Comparison of ENCODE assay signal across 1 cellular context in genomic region chr12:118780939-118781338, GRCh38.
TF ChIP-seq lines count a peak whose summit lies in the region.

No MANE protein-coding gene starts in this region.

TF ChIP-seq in HepG2, 621 proteins besides CTCF, POLR2A, EP300 and RAD21 (continued from another document and continues in another):
- TF ChIP-seq ZMYM4 (CRISPR knock-in tag; IDR thresholded peaks at IDR 0.05), result peak; percentile 47; the same call in 1 of the 2 replicates
- no peak for TF ChIP-seq ZNF775 (CRISPR knock-in tag; IDR thresholded peaks at IDR 0.05; ENCODE audit: borderline replicate concordance)
- no peak for TF ChIP-seq LBX2 (CRISPR knock-in tag; IDR thresholded peaks at IDR 0.05; ENCODE audit: borderline replicate concordance)
- TF ChIP-seq ZNF232 (CRISPR knock-in tag; IDR thresholded peaks at IDR 0.05; ENCODE audit: borderline replicate concordance), result no peak
- no peak for TF ChIP-seq ZNF780A (CRISPR knock-in tag; IDR thresholded peaks at IDR 0.05)
- TF ChIP-seq KDM5A (IDR thresholded peaks at IDR 0.05; ENCODE audit: borderline replicate concordance, low read length), result no peak
- TF ChIP-seq ZNF652 (CRISPR knock-in tag; IDR thresholded peaks at IDR 0.05; ENCODE audit: borderline replicate concordance, low read depth), result no peak
- TF ChIP-seq ZNF792 (CRISPR knock-in tag; IDR thresholded peaks at IDR 0.05), result no peak
- TF ChIP-seq NR0B2 (CRISPR knock-in tag; IDR thresholded peaks at IDR 0.05), result no peak
- TF ChIP-seq BCL6 (CRISPR knock-in tag; IDR thresholded peaks at IDR 0.05), result peak; percentile 57; the same call in 1 of the 2 replicates
- TF ChIP-seq MEIS2 (CRISPR knock-in tag; IDR thresholded peaks at IDR 0.05), result peak; percentile 98
- no peak for TF ChIP-seq ZNF512 (CRISPR knock-in tag; IDR thresholded peaks at IDR 0.05)
- no peak for TF ChIP-seq ZNF234 (CRISPR knock-in tag; conservative IDR thresholded peaks at IDR 0.05)
- no peak for TF ChIP-seq PAX8 (CRISPR knock-in tag; IDR thresholded peaks at IDR 0.05; ENCODE audit: borderline replicate concordance)
- TF ChIP-seq TAF15 (IDR thresholded peaks at IDR 0.05; ENCODE audit: low read depth, low read length, poor library complexity, severe bottlenecking), result no peak
- no peak for TF ChIP-seq ZNF687 (CRISPR knock-in tag; IDR thresholded peaks at IDR 0.05)
- TF ChIP-seq ZNF660 (CRISPR knock-in tag; IDR thresholded peaks at IDR 0.05; ENCODE audit: borderline replicate concordance, low read depth), result no peak
- TF ChIP-seq ZNF318 (CRISPR knock-in tag; IDR thresholded peaks at IDR 0.05), result no peak
- TF ChIP-seq ISX (CRISPR knock-in tag; conservative IDR thresholded peaks at IDR 0.05), result no peak
- TF ChIP-seq ZNF431 (CRISPR knock-in tag; IDR thresholded peaks at IDR 0.05; ENCODE audit: borderline replicate concordance, low read depth), result no peak
- TF ChIP-seq AHDC1 (CRISPR knock-in tag; IDR thresholded peaks at IDR 0.05; ENCODE audit: borderline replicate concordance), result peak; percentile 42; the same call in 1 of the 2 replicates
- TF ChIP-seq ZNF597 (CRISPR knock-in tag; IDR thresholded peaks at IDR 0.05), result no peak
- 0 out of 2 replicates have a peak, but pooled peaks have one; percentile 53 for TF ChIP-seq ZBTB34 (CRISPR knock-in tag; IDR thresholded peaks at IDR 0.05)
- no peak for TF ChIP-seq CBX5 (CRISPR knock-in tag; IDR thresholded peaks at IDR 0.05; ENCODE audit: borderline replicate concordance)
- TF ChIP-seq SKIL (CRISPR knock-in tag; IDR thresholded peaks at IDR 0.05; ENCODE audit: borderline replicate concordance), result peak; percentile 50; the same call in 1 of the 2 replicates
- no peak for TF ChIP-seq ZNF329 (CRISPR knock-in tag; IDR thresholded peaks at IDR 0.05; ENCODE audit: low read depth)
- no peak for TF ChIP-seq RBAK (CRISPR knock-in tag; IDR thresholded peaks at IDR 0.05)
